Comparison of ENCODE assay signal across 9 cellular contexts in genomic region chr16:64983983-64984382, GRCh38.
DNase-seq lines count a peak whose midpoint lies in the region; ATAC-seq and TF ChIP-seq lines count a peak whose summit lies in the region.
"Had no signal": no experiment of that assay in that cellular context is flagged by ENCODE, and none has a peak within 500 bp of the region (broad histone marks: within the 10 kb centered on the region; RNA-seq: fewer than 3 reads in every experiment).

No MANE protein-coding gene starts in this region.

- H3K4me3 ChIP-seq in NT2/D1 (ENCODE audit: insufficient read length, low read depth) = no peak overlapping the region
- H3K4me3 ChIP-seq: BLaER1 had no signal

- DNase-seq in NCI-H1417 (lab: John Stamatoyannopoulos, UW) (peak in 2 of 3 experiments; percentile 6), NCI-H1417 treated with DMSO at 0.1 percent for 48 hours (lab: John Stamatoyannopoulos, UW) (no peak), NT2/D1 (ENCODE audit: low read depth, low spot score) (peak; percentile 50), erythroblast (lab: John Stamatoyannopoulos, UW) (peak; percentile 2 to 20), occipital lobe (lab: John Stamatoyannopoulos, UW) (peak; percentile 7), T-helper 9 cell (no peak), cerebellar nuclear complex (lab: John Stamatoyannopoulos, UW) (no peak)

- H3K36me3 ChIP-seq in NT2/D1 (ENCODE audit: insufficient read depth, insufficient read length, low read length) = peaks cover 24% of the 10 kb centered on the region
- H3K36me3 ChIP-seq: BLaER1 had no signal

- no peak for TF ChIP-seq POLR2A in erythroblast (IDR thresholded peaks at IDR 0.05; ENCODE audit: low read length)

- no peak overlapping the region for H3K9ac ChIP-seq in NT2/D1 (ENCODE audit: insufficient read length, low read depth)
- H3K9ac ChIP-seq: BLaER1 had no signal

- H3K27me3 ChIP-seq in NT2/D1 (ENCODE audit: insufficient read depth, insufficient read length) = no peaks in the 10 kb centered on the region
- H3K27me3 ChIP-seq: BLaER1 had no signal

- no peaks in the 10 kb centered on the region for H3K9me3 ChIP-seq in NT2/D1 (ENCODE audit: insufficient read depth, low read length)
- H3K9me3 ChIP-seq: BLaER1 had no signal

- no peaks in the 10 kb centered on the region for H3K4me1 ChIP-seq in NT2/D1 (ENCODE audit: insufficient read depth, insufficient read length)

- ATAC-seq in HG02973 (IDR thresholded peaks at IDR 0.05; ENCODE audit: unreplicated experiment) = no peak

Comparison
In these comparisons a context has a peak if more than half of its experiments do, and no peak if none do; other contexts are left out.
1. DNase-seq: peak in NCI-H1417 (2 of 3), NT2/D1 (single experiment), erythroblast (2 of 2) and occipital lobe (single experiment); none in NCI-H1417 treated with DMSO at 0.1 percent for 48 hours (single experiment), T-helper 9 cell (single experiment) and cerebellar nuclear complex (0 of 2).